In genomic region chr12:121110211-121110940, GRCh38 we compare ENCODE assay signal across 8 cellular contexts. TPM values are rescaled to one million over a fixed set of nuclear protein-coding genes. Genes with fewer than 3 reads are reported as not detected.
A peak's percentile ranks its signal among the peaks of the same experiment; 100 is the strongest.
DNase-seq lines count a peak whose midpoint lies in the region; TF ChIP-seq lines count a peak whose summit lies in the region.

No MANE protein-coding gene starts in this region.

- no peaks in the 10 kb centered on the region for H4K20me1 ChIP-seq in mammary epithelial cell (ENCODE audit: insufficient read depth, low read length)

- DNase-seq in EH (ENCODE audit: low read depth) (peak; percentile 75), HAP-1 (ENCODE audit: low spot score in 2 of 2) (peak; percentile 69 to 72), NCI-H187 (lab: John Stamatoyannopoulos, UW) (peak; percentile 41 to 48), mammary epithelial cell (peak; percentile 38), kidney epithelial cell (ENCODE audit: low read depth) (no peak), GOT3 (lab: John Stamatoyannopoulos, UW) (no peak)
- peak; percentile 59 to 63 for DNase-seq in stimulated activated CD4-positive, alpha-beta T cell treated with anti-CD3 and anti-CD28 coated beads, Interleukin-2, amount 100 ng/mL, for 48 hours

- H3K79me2 ChIP-seq in mammary epithelial cell (ENCODE audit: insufficient read depth, low read length) = no peaks in the 10 kb centered on the region

- H3K9me3 ChIP-seq in HAP-1 = no peaks in the 10 kb centered on the region
- no peaks in the 10 kb centered on the region for H3K9me3 ChIP-seq in mammary epithelial cell (replicated peaks; ENCODE audit: insufficient read depth, low read length)

- H3K4me1 ChIP-seq in HAP-1 (no peaks in the 10 kb centered on the region), mammary epithelial cell (ENCODE audit: insufficient read depth, low read length) (no peaks in the 10 kb centered on the region)

- H3K4me2 ChIP-seq in mammary epithelial cell (ENCODE audit: insufficient read depth, low read depth, low read length) = no peak overlapping the region

- H3K27me3 ChIP-seq in HAP-1 (ENCODE audit: low read depth) (no peaks in the 10 kb centered on the region), mammary epithelial cell (ENCODE audit: insufficient read depth, low read length) (no peaks in the 10 kb centered on the region), kidney epithelial cell (ENCODE audit: control insufficient read depth, insufficient read depth, low read length) (no peaks in the 10 kb centered on the region)

- no TSS peak for BruUV-seq in mammary epithelial cell (replicated peaks; lab: Mats Ljungman, UMichigan)

- 57% methylated on average over 7 of the region's 8 CpGs for WGBS in mammary epithelial cell (ENCODE audit: low coverage, missing lambda C conversion rate)

- dilution Hi-C loops in mammary epithelial cell (cut with HindIII; ENCODE audit: low sequenced_read_pairs) = loop anchor here (5.0 kb wide), 2 partner anchors 103 to 107 kb away; no protein-coding TSS in a partner anchor

- intact Hi-C loops in mammary epithelial cell (cut with micrococcal nuclease) = loop anchor here (1.0 to 5.0 kb wide), 6 partner anchors 50 to 528 kb away; partner anchors contain the start of gene P2RX4

- H3K36me3 ChIP-seq in HAP-1 (replicated peaks) (no peaks in the 10 kb centered on the region), mammary epithelial cell (ENCODE audit: insufficient read depth, low read length) (no peaks in the 10 kb centered on the region), kidney epithelial cell (ENCODE audit: control insufficient read depth, insufficient read depth, low read length) (no peaks in the 10 kb centered on the region)

- H3K9ac ChIP-seq in mammary epithelial cell (ENCODE audit: insufficient read depth, low read length) = no peak overlapping the region

- H3K27ac ChIP-seq in VCaP = no peak overlapping the region
- H3K27ac ChIP-seq in mammary epithelial cell (ENCODE audit: insufficient read depth, low read depth, low read length) = no peak overlapping the region

- H3K4me3 ChIP-seq in HAP-1 (no peak overlapping the region), mammary epithelial cell (replicated peaks in 1 of 3; ENCODE audit: insufficient read depth in 1 of 3, low read depth in 2 of 3, low read length in 3 of 3) (no peak overlapping the region), kidney epithelial cell (ENCODE audit: low read depth, low read length) (no peak overlapping the region)

- in situ Hi-C loops in HAP-1 (cut with MboI; ENCODE audit: low sequenced_read_pairs) = loop anchor here (25.0 kb wide), 1 partner anchor 773 kb away; the partner anchor contains the start of gene PLA2G1B
- in situ Hi-C loops in mammary epithelial cell (cut with MboI; ENCODE audit: low sequenced_read_pairs in 2 of 2) = no loop called here

- TF ChIP-seq CTCF in VCaP (conservative IDR thresholded peaks at IDR 0.05) (peak; percentile 95), mammary epithelial cell (conservative IDR thresholded peaks at IDR 0.05 in 1 of 2, IDR thresholded peaks at IDR 0.05 in 1 of 2; ENCODE audit: extremely low read depth in 1 of 2, insufficient read depth in 1 of 2, low read depth in 1 of 2, low read length in 2 of 2) (peak; percentile 92 to 98), kidney epithelial cell (IDR thresholded peaks at IDR 0.05; ENCODE audit: insufficient read depth, low read length, poor library complexity, severe bottlenecking) (peak; percentile 83)

- CTCF ChIA-PET in mammary epithelial cell (lab: Charles Lee; ENCODE audit: low non-redundant PET) = no interaction called here

- H2AFZ ChIP-seq in mammary epithelial cell (ENCODE audit: low read depth, low read length) = no peak overlapping the region

RNA-seq across cellular contexts. Expression of gene P2RX7, which starts 22.3 kb away (rescaled TPM):
- total RNA-seq in mammary epithelial cell = under 1 TPM; 0.17 to 0.49 TPM
- 0.26 TPM for polyA plus RNA-seq in mammary epithelial cell
- polyA minus RNA-seq in mammary epithelial cell = 28.1 TPM
- 0.29 and 0.96 TPM in 2 replicates for total RNA-seq in kidney epithelial cell

Comparison
In these comparisons a context has a peak if more than half of its experiments do, and no peak if none do; other contexts are left out.
1. DNase-seq: peak in EH (single experiment), HAP-1 (2 of 2), NCI-H187 (2 of 2), mammary epithelial cell (single experiment) and stimulated activated CD4-positive, alpha-beta T cell treated with anti-CD3 and anti-CD28 coated beads, Interleukin-2, amount 100 ng/mL, for 48 hours (2 of 2); none in kidney epithelial cell (single experiment) and GOT3 (single experiment).
2. Peak in every context shown above with its lines, with median percentiles within 50 percentile points of each other: CTCF ChIP-seq.